In genomic region chr3:12638105-12638504, GRCh38 we compare ENCODE assay signal across 1 cellular context.
TF ChIP-seq lines count a peak whose summit lies in the region.

No MANE protein-coding gene starts in this region.

TF ChIP-seq in GM12878, 131 proteins besides CTCF, POLR2A, EP300 and RAD21 (continued from another document):
- no peak for TF ChIP-seq CEBPZ (IDR thresholded peaks at IDR 0.05; ENCODE audit: low read depth, low read length)
- no peak for TF ChIP-seq SUPT20H (IDR thresholded peaks at IDR 0.05; ENCODE audit: borderline replicate concordance, control insufficient read depth, low read depth, low read length)
- no peak for TF ChIP-seq ASH2L (IDR thresholded peaks at IDR 0.05; ENCODE audit: borderline replicate concordance, low read depth)
- no peak for TF ChIP-seq MTA3 (IDR thresholded peaks at IDR 0.05; ENCODE audit: borderline replicate concordance, low read length)
- no peak for TF ChIP-seq IKZF1 (conservative IDR thresholded peaks at IDR 0.05)
- no peak for TF ChIP-seq NR2C2 (IDR thresholded peaks at IDR 0.05; ENCODE audit: borderline replicate concordance, control insufficient read depth, insufficient read length, low read depth)
- TF ChIP-seq SREBF1 (IDR thresholded peaks at IDR 0.05; ENCODE audit: low read length), result no peak
- TF ChIP-seq CUX1 (IDR thresholded peaks at IDR 0.05; ENCODE audit: insufficient replicate concordance, low read depth, low read length), result no peak
- no peak for TF ChIP-seq ZNF274 (IDR thresholded peaks at IDR 0.05; ENCODE audit: insufficient read depth, insufficient read length)
- no peak for TF ChIP-seq KLF5 (IDR thresholded peaks at IDR 0.05; ENCODE audit: partially characterized antibody)
- no peak for TF ChIP-seq MLLT1 (IDR thresholded peaks at IDR 0.05)
- no peak for TF ChIP-seq TAF1 (IDR thresholded peaks at IDR 0.05; ENCODE audit: borderline replicate concordance, low read depth, low read length)
- no peak for TF ChIP-seq HDAC2 (IDR thresholded peaks at IDR 0.05)
- no peak for TF ChIP-seq PAX8 (IDR thresholded peaks at IDR 0.05)
- no peak for TF ChIP-seq ZZZ3 (IDR thresholded peaks at IDR 0.05; ENCODE audit: control insufficient read depth, insufficient read length, low read depth)
- TF ChIP-seq ZBTB11 (CRISPR knock-in tag; IDR thresholded peaks at IDR 0.05), result no peak
- no peak for TF ChIP-seq FOXM1 (IDR thresholded peaks at IDR 0.05; ENCODE audit: low read depth, low read length)
